ENCODE assay signal across 1 cellular context in genomic region chr15:40436116-40436891, GRCh38.
TF ChIP-seq lines count a peak whose summit lies in the region.

No MANE protein-coding gene starts in this region.

TF ChIP-seq in HepG2, 621 proteins besides CTCF, POLR2A, EP300 and RAD21:
- TF ChIP-seq ZNF230 (CRISPR knock-in tag; IDR thresholded peaks at IDR 0.05), result no peak
- TF ChIP-seq SOX6 (IDR thresholded peaks at IDR 0.05), result no peak
- TF ChIP-seq SOX6 (CRISPR knock-in tag; IDR thresholded peaks at IDR 0.05), result no peak
- TF ChIP-seq UBTF (CRISPR knock-in tag; IDR thresholded peaks at IDR 0.05), result 0 out of 2 replicates have a peak, but pooled peaks have one; percentile 10
- TF ChIP-seq ATRX (CRISPR knock-in tag; IDR thresholded peaks at IDR 0.05; ENCODE audit: borderline replicate concordance), result no peak
- TF ChIP-seq GABPB1 (CRISPR knock-in tag; IDR thresholded peaks at IDR 0.05), result peak; percentile 26; the same call in 1 of the 2 replicates
- peak; percentile 40; the same call in 1 of the 2 replicates for TF ChIP-seq ZNF687 (CRISPR knock-in tag; IDR thresholded peaks at IDR 0.05)
- 0 out of 2 replicates have a peak, but pooled peaks have one; percentile 13 for TF ChIP-seq PATZ1 (CRISPR knock-in tag; IDR thresholded peaks at IDR 0.05)
- TF ChIP-seq MAX (IDR thresholded peaks at IDR 0.05), result 0 out of 2 replicates have a peak, but pooled peaks have one; percentile 14
- TF ChIP-seq ZGPAT (CRISPR knock-in tag; IDR thresholded peaks at IDR 0.05), result no peak
TF ChIP-seq in HepG2: peak in this region for 5.
